Comparison of ENCODE assay signal across 3 cellular contexts in genomic region chr4:152563209-152563608, GRCh38.
TF ChIP-seq lines count a peak whose summit lies in the region.

No MANE protein-coding gene starts in this region.

TF ChIP-seq in GM12891, 5 proteins besides CTCF, POLR2A, EP300 and RAD21 (continued from another document):
- TF ChIP-seq SPI1 (IDR thresholded peaks at IDR 0.05; ENCODE audit: low read depth, low read length) (no peak), PAX5 (IDR thresholded peaks at IDR 0.05; ENCODE audit: insufficient read depth, low read length, severe bottlenecking) (no peak)

TF ChIP-seq in GM23338, 12 proteins besides CTCF, POLR2A, EP300 and RAD21 (continued from another document):
- TF ChIP-seq CREB1 (CRISPR knock-in tag; IDR thresholded peaks at IDR 0.05; ENCODE audit: low read depth) (no peak), POLR2AphosphoS5 (IDR thresholded peaks at IDR 0.05; ENCODE audit: low read depth) (no peak), ZNF462 (CRISPR knock-in tag; IDR thresholded peaks at IDR 0.05) (no peak), ETS1 (IDR thresholded peaks at IDR 0.05) (no peak), STAT1 (IDR thresholded peaks at IDR 0.05; ENCODE audit: unreplicated experiment) (no peak), REST (IDR thresholded peaks at IDR 0.05; ENCODE audit: unreplicated experiment) (no peak), EZH2 (IDR thresholded peaks at IDR 0.05; ENCODE audit: low read depth, unreplicated experiment) (no peak), JUNB (IDR thresholded peaks at IDR 0.05; ENCODE audit: unreplicated experiment) (no peak)

TF ChIP-seq in GM12878, 131 proteins besides CTCF, POLR2A, EP300 and RAD21 (continued from another document):
- TF ChIP-seq USF2 (IDR thresholded peaks at IDR 0.05; ENCODE audit: borderline replicate concordance, low read depth, low read length) (no peak), RELB (IDR thresholded peaks at IDR 0.05; ENCODE audit: low read depth) (no peak), SMAD1 (IDR thresholded peaks at IDR 0.05; ENCODE audit: low read depth, partially characterized antibody) (no peak), ESRRA (IDR thresholded peaks at IDR 0.05; ENCODE audit: low read length) (no peak), BCLAF1 (IDR thresholded peaks at IDR 0.05) (no peak), CEBPZ (IDR thresholded peaks at IDR 0.05; ENCODE audit: low read depth, low read length) (no peak), YY1 (IDR thresholded peaks at IDR 0.05; ENCODE audit: low read depth, low read length) (no peak), NFXL1 (IDR thresholded peaks at IDR 0.05; ENCODE audit: borderline replicate concordance) (no peak), NR2C1 (IDR thresholded peaks at IDR 0.05) (no peak), EED (IDR thresholded peaks at IDR 0.05; ENCODE audit: low read depth) (no peak)
